Comparison of ENCODE assay signal across 39 cellular contexts in the genomic region with DNA sequence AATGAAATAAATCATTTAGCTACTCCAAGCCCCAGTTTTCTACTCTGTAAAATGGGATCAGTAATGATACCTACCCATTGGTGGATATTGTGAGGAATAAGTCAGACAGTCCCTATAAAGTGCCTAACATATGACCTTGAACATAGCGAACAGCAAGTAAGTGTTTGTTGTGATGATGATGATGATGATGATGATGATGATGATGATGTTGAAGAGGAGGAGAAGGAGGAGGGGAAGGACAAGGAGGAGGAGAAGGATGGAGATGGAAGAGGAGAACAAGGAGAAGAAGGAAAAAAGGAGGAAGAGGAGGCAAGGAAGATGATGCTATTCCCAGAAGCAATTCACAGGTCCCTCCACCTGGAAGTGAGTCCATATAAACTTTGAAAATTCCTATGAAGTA.
"Had no signal": no experiment of that assay in that cellular context is flagged by ENCODE, and none has a peak within 500 bp of the region (broad histone marks: within the 10 kb centered on the region; RNA-seq: fewer than 3 reads in every experiment).

No MANE protein-coding gene starts in this region.

- H3K4me3 ChIP-seq: ascending aorta, cardiac muscle cell had no signal

- H3K27me3 Mint-ChIP-seq: activated CD4-positive, alpha-beta memory T cell treated with anti-CD3 and anti-CD28 coated beads, Interleukin-2, amount 10 ng/mL, durations not matched to agents 7 days and 5 days; activated CD8-positive, alpha-beta memory T cell treated with anti-CD3 and anti-CD28 coated beads, Interleukin-2, amount 10 ng/mL, durations not matched to agents 7 days and 5 days; activated naive CD4-positive, alpha-beta T cell treated with anti-CD3 and anti-CD28 coated beads, Interleukin-2, amount 10 ng/mL, durations not matched to agents 7 days and 5 days; activated naive CD4-positive, alpha-beta T cell treated with anti-CD3 and anti-CD28 coated beads, Interleukin-2, amount 50 U/mL, for 24 hours; central memory CD8-positive, alpha-beta T cell had no signal

- H3K27ac ChIP-seq: ascending aorta, cardiac muscle cell, VCaP had no signal

- H3K9me3 ChIP-seq: ascending aorta had no signal

- H3K27ac Mint-ChIP-seq: activated CD4-positive, alpha-beta memory T cell treated with anti-CD3 and anti-CD28 coated beads, Interleukin-2, amount 10 ng/mL, durations not matched to agents 7 days and 5 days; activated CD4-positive, alpha-beta T cell treated with anti-CD3 and anti-CD28 coated beads for 36 hours; activated CD4-positive, alpha-beta T cell treated with anti-CD3 and anti-CD28 coated beads, Interleukin-2, amount 10 ng/mL, durations not matched to agents 7 days and 5 days; activated CD8-positive, alpha-beta memory T cell treated with anti-CD3 and anti-CD28 coated beads, Interleukin-2, amount 10 ng/mL, durations not matched to agents 7 days and 5 days; activated CD8-positive, alpha-beta T cell treated with anti-CD3 and anti-CD28 coated beads, Interleukin-2, amount 10 ng/mL, durations not matched to agents 7 days and 5 days; activated naive CD4-positive, alpha-beta T cell treated with anti-CD3 and anti-CD28 coated beads, Interleukin-2, amount 10 ng/mL, durations not matched to agents 7 days and 5 days; activated naive CD4-positive, alpha-beta T cell treated with anti-CD3 and anti-CD28 coated beads, Interleukin-2, amount 50 U/mL, for 24 hours; activated naive CD8-positive, alpha-beta T cell; activated naive CD8-positive, alpha-beta T cell treated with anti-CD3 and anti-CD28 coated beads, Interleukin-2, amount 10 ng/mL, durations not matched to agents 7 days and 5 days; activated naive CD8-positive, alpha-beta T cell treated with anti-CD3 and anti-CD28 coated beads, Interleukin-2, amount 50 U/mL, for 24 hours; activated T-cell treated with anti-CD3 and anti-CD28 coated beads, Interleukin-2, amount 50 U/mL, for 24 hours; activated T-helper 2 cell treated with anti-CD3 and anti-CD28 coated beads, Interferon-gamma antibody, Interleukin-2, Interleukin-4, amounts not matched to agents 10 μg/mL and 5 μg/mL and 100 μg/mL, durations not matched to agents 14 hours and 24 hours and 36 hours; brain; T-helper 1 cell treated with Interleukin-12 subunit alpha and Interleukin-12 subunit beta and Interleukin-4 antibody, amounts not matched to agents 30 μg/mL and 1 μg/mL, for 36 hours; T-helper 2 cell treated with Interferon-gamma antibody and Interleukin-4, amounts not matched to agents 5 μg/mL and 100 μg/mL, for 36 hours; WTC11 had no signal

- H3K4me1 Mint-ChIP-seq: activated CD4-positive, alpha-beta memory T cell treated with anti-CD3 and anti-CD28 coated beads, Interleukin-2, amount 10 ng/mL, durations not matched to agents 7 days and 5 days; activated CD4-positive, alpha-beta T cell treated with anti-CD3 and anti-CD28 coated beads for 36 hours; activated CD4-positive, alpha-beta T cell treated with anti-CD3 and anti-CD28 coated beads, Interleukin-2, amount 10 ng/mL, durations not matched to agents 7 days and 5 days; activated CD8-positive, alpha-beta memory T cell treated with anti-CD3 and anti-CD28 coated beads, Interleukin-2, amount 10 ng/mL, durations not matched to agents 7 days and 5 days; activated naive CD4-positive, alpha-beta T cell treated with anti-CD3 and anti-CD28 coated beads, Interleukin-2, amount 10 ng/mL, durations not matched to agents 7 days and 5 days; activated naive CD4-positive, alpha-beta T cell treated with anti-CD3 and anti-CD28 coated beads, Interleukin-2, amount 50 U/mL, for 24 hours; activated naive CD8-positive, alpha-beta T cell treated with anti-CD3 and anti-CD28 coated beads, Interleukin-2, amount 10 ng/mL, durations not matched to agents 7 days and 5 days; activated naive CD8-positive, alpha-beta T cell treated with anti-CD3 and anti-CD28 coated beads, Interleukin-2, amount 50 U/mL, for 24 hours; brain; central memory CD8-positive, alpha-beta T cell; WTC11 had no signal

- H3K4me1 ChIP-seq: ascending aorta had no signal

- H3K27me3 ChIP-seq: ascending aorta, cardiac muscle cell had no signal

- FAIRE-seq: bronchial epithelial cell, TTC549 had no signal

- H3K36me3 ChIP-seq: ascending aorta, cardiac muscle cell had no signal

- H3K4me3 Mint-ChIP-seq: activated CD4-positive, alpha-beta memory T cell treated with anti-CD3 and anti-CD28 coated beads, Interleukin-2, amount 10 ng/mL, durations not matched to agents 7 days and 5 days; activated CD4-positive, alpha-beta T cell treated with anti-CD3 and anti-CD28 coated beads for 36 hours; activated CD4-positive, alpha-beta T cell treated with anti-CD3 and anti-CD28 coated beads, Interleukin-2, amount 10 ng/mL, durations not matched to agents 7 days and 5 days; activated CD8-positive, alpha-beta memory T cell treated with anti-CD3 and anti-CD28 coated beads, Interleukin-2, amount 10 ng/mL, durations not matched to agents 7 days and 5 days; activated CD8-positive, alpha-beta T cell treated with anti-CD3 and anti-CD28 coated beads, Interleukin-2, amount 10 ng/mL, durations not matched to agents 7 days and 5 days; activated naive CD4-positive, alpha-beta T cell treated with anti-CD3 and anti-CD28 coated beads, Interleukin-2, amount 10 ng/mL, durations not matched to agents 7 days and 5 days; activated naive CD4-positive, alpha-beta T cell treated with anti-CD3 and anti-CD28 coated beads, Interleukin-2, amount 50 U/mL, for 24 hours; activated naive CD8-positive, alpha-beta T cell; activated naive CD8-positive, alpha-beta T cell treated with anti-CD3 and anti-CD28 coated beads, Interleukin-2, amount 10 ng/mL, durations not matched to agents 7 days and 5 days; activated naive CD8-positive, alpha-beta T cell treated with anti-CD3 and anti-CD28 coated beads, Interleukin-2, amount 50 U/mL, for 24 hours; activated T-cell treated with anti-CD3 and anti-CD28 coated beads, Interleukin-2, amount 50 U/mL, for 24 hours; brain; central memory CD8-positive, alpha-beta T cell; T-helper 1 cell treated with Interleukin-12 subunit alpha and Interleukin-12 subunit beta and Interleukin-4 antibody, amounts not matched to agents 30 μg/mL and 1 μg/mL, for 36 hours; T-helper 2 cell treated with Interferon-gamma antibody and Interleukin-4, amounts not matched to agents 5 μg/mL and 100 μg/mL, for 36 hours; WTC11 had no signal

- H3K9me3 Mint-ChIP-seq: activated CD4-positive, alpha-beta T cell treated with anti-CD3 and anti-CD28 coated beads, Interleukin-2, amount 10 ng/mL, durations not matched to agents 7 days and 5 days; activated naive CD4-positive, alpha-beta T cell treated with anti-CD3 and anti-CD28 coated beads, Interleukin-2, amount 10 ng/mL, durations not matched to agents 7 days and 5 days; activated naive CD4-positive, alpha-beta T cell treated with anti-CD3 and anti-CD28 coated beads, Interleukin-2, amount 50 U/mL, for 24 hours; activated T-cell treated with anti-CD3 and anti-CD28 coated beads, Interleukin-2, amount 50 U/mL, for 24 hours; activated T-helper 2 cell treated with anti-CD3 and anti-CD28 coated beads, Interferon-gamma antibody, Interleukin-2, Interleukin-4, amounts not matched to agents 10 μg/mL and 5 μg/mL and 100 μg/mL, durations not matched to agents 14 hours and 24 hours and 36 hours; brain; central memory CD8-positive, alpha-beta T cell; T-helper 1 cell treated with Interleukin-12 subunit alpha and Interleukin-12 subunit beta and Interleukin-4 antibody, amounts not matched to agents 30 μg/mL and 1 μg/mL, for 36 hours; T-helper 2 cell treated with Interferon-gamma antibody and Interleukin-4, amounts not matched to agents 5 μg/mL and 100 μg/mL, for 36 hours had no signal

- H3K36me3 Mint-ChIP-seq: activated CD8-positive, alpha-beta memory T cell treated with anti-CD3 and anti-CD28 coated beads, Interleukin-2, amount 10 ng/mL, durations not matched to agents 7 days and 5 days; activated naive CD4-positive, alpha-beta T cell treated with anti-CD3 and anti-CD28 coated beads, Interleukin-2, amount 10 ng/mL, durations not matched to agents 7 days and 5 days; activated naive CD4-positive, alpha-beta T cell treated with anti-CD3 and anti-CD28 coated beads, Interleukin-2, amount 50 U/mL, for 24 hours; activated naive CD8-positive, alpha-beta T cell; activated naive CD8-positive, alpha-beta T cell treated with anti-CD3 and anti-CD28 coated beads, Interleukin-2, amount 10 ng/mL, durations not matched to agents 7 days and 5 days; brain; WTC11 had no signal

- DNase-seq: activated CD4-positive, alpha-beta memory T cell treated with anti-CD3 and anti-CD28 coated beads, Interleukin-2, amount 10 ng/mL, durations not matched to agents 7 days and 5 days; activated CD4-positive, alpha-beta T cell treated with anti-CD3 and anti-CD28 coated beads for 1 hour; activated CD4-positive, alpha-beta T cell treated with anti-CD3 and anti-CD28 coated beads for 36 hours; activated CD4-positive, alpha-beta T cell treated with anti-CD3 and anti-CD28 coated beads for 48 hours; activated CD4-positive, alpha-beta T cell treated with anti-CD3 and anti-CD28 coated beads, Interleukin-2, amount 10 ng/mL, durations not matched to agents 7 days and 5 days; activated CD4-positive, alpha-beta T cell treated with anti-CD3 and anti-CD28 coated beads, Interleukin-2, amount 50 U/mL, for 48 hours; activated CD4-positive, CD25-positive, alpha-beta regulatory T cell; activated CD8-positive, alpha-beta memory T cell treated with anti-CD3 and anti-CD28 coated beads for 24 hours; activated CD8-positive, alpha-beta memory T cell treated with anti-CD3 and anti-CD28 coated beads, Interleukin-2, amount 10 ng/mL, durations not matched to agents 7 days and 5 days; activated CD8-positive, alpha-beta memory T cell treated with anti-CD3 and anti-CD28 coated beads, Interleukin-2, amount 50 U/mL, for 48 hours; activated CD8-positive, alpha-beta T cell treated with anti-CD3 and anti-CD28 coated beads, Interleukin-2, amount 10 ng/mL, durations not matched to agents 7 days and 5 days; activated effector memory CD4-positive, alpha-beta T cell treated with Interleukin-2 at 50 U/mL for 16 hours; activated gamma-delta T cell; activated naive CD4-positive, alpha-beta T cell treated with anti-CD3 and anti-CD28 coated beads, Interleukin-2, amount 10 ng/mL, durations not matched to agents 7 days and 5 days; activated naive CD4-positive, alpha-beta T cell treated with Interleukin-2 at 50 U/mL for 16 hours; activated naive CD8-positive, alpha-beta T cell treated with anti-CD3 and anti-CD28 coated beads, Interleukin-2, amount 10 ng/mL, durations not matched to agents 7 days and 5 days; activated naive CD8-positive, alpha-beta T cell treated with anti-CD3 and anti-CD28 coated beads, Interleukin-2, amount 50 U/mL, for 24 hours; activated T-cell treated with anti-CD3 and anti-CD28 coated beads, Interleukin-2, amount 50 U/mL, for 24 hours; activated T-cell treated with anti-CD3 and anti-CD28 coated beads, Interleukin-2, amount 50 U/mL, for 48 hours; amygdala; anterior cingulate cortex; caudate nucleus; T-helper 1 cell; T-helper 2 cell; T-helper 9 cell had no signal

- ATAC-seq: activated CD4-positive, alpha-beta T cell treated with anti-CD3 and anti-CD28 coated beads for 36 hours; activated CD4-positive, CD25-positive, alpha-beta regulatory T cell treated with anti-CD3 and anti-CD28 coated beads, Interleukin-2, amount 50 U/mL, for 24 hours; activated CD8-positive, alpha-beta memory T cell treated with anti-CD3 and anti-CD28 coated beads, Interleukin-2, amount 10 ng/mL, durations not matched to agents 7 days and 5 days; activated CD8-positive, alpha-beta T cell treated with anti-CD3 and anti-CD28 coated beads, Interleukin-2, amount 10 ng/mL, durations not matched to agents 7 days and 5 days; activated naive CD8-positive, alpha-beta T cell treated with anti-CD3 and anti-CD28 coated beads, Interleukin-2, amount 50 U/mL, for 24 hours; WTC11 had no signal
